In the genomic region with DNA sequence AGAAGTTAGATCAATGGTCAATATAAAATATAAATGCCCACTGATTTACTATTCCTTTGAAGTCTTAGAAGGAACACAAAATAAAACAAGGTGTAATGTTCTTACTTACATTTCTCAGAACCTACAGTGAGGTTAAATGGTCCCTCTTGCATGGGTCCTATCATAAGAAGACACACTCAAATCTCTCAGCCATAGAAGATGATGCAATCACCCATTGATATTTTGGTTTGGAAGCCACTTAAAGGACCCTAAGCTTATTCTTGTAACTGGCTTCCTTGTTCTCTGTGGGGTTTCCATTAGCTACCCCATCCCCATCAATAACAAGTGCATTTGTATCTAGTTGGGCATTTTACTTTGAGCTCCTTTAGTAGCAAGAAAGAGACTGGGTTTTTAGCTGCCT, we compare ENCODE assay signal across 2 cellular contexts.
TF ChIP-seq lines count a peak whose summit lies in the region.

No MANE protein-coding gene starts in this region.

TF ChIP-seq in IMR-90, 13 proteins besides CTCF, POLR2A, EP300 and RAD21:
- TF ChIP-seq CEBPB (IDR thresholded peaks at IDR 0.05; ENCODE audit: low read depth, low read length) = peak; percentile 75
- no peak for TF ChIP-seq RCOR1 (IDR thresholded peaks at IDR 0.05; ENCODE audit: insufficient replicate concordance, low read length)

TF ChIP-seq in H1, 55 proteins besides CTCF, POLR2A, EP300 and RAD21:
- TF ChIP-seq CEBPB (IDR thresholded peaks at IDR 0.05; ENCODE audit: low read depth, low read length) (peak; percentile 33; the same call in 1 of the 2 replicates), TBP (IDR thresholded peaks at IDR 0.05; ENCODE audit: low read depth, low read length) (no peak)
